Comparison of ENCODE assay signal across 1 cellular context in the genomic region with DNA sequence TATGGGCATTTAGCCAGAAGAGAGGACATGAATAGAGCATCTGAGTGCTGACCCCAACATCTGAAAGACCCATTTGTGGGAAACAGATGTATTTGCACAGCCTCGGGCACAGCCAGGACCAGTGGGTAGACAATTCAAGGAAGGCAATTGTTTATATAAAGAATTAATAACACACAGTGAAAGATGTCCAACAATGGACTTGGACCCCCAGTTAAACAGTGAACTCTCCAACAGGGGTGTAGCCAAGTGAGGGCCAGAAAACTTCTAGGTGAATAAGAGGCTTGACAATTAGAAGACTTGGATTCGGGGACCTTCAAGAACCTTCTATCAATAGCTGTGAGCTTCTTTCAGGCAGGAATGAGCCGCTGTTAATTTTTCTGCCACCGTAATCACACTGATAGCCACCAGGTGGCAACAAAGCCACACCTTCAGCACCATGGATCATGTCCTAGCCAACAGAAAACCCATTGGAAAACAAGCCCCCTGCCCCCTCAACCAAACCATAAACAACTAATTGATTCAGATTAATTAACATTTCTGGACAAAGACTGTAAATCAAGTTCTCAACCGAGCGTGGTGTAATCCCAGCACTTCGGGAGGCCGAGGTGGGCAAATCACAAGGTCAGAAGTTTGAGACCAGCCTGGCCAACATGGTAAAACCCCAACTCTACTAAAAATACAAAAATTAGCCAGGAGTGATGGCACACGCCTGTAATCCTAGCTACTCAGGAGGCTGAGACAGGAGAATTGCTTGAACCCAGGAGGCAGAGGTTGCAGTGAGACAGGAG.
TF ChIP-seq lines count a peak whose summit lies in the region.

No MANE protein-coding gene starts in this region.

TF ChIP-seq in HepG2, 621 proteins besides CTCF, POLR2A, EP300 and RAD21 (continued from another document):
- TF ChIP-seq, protein P1, sequence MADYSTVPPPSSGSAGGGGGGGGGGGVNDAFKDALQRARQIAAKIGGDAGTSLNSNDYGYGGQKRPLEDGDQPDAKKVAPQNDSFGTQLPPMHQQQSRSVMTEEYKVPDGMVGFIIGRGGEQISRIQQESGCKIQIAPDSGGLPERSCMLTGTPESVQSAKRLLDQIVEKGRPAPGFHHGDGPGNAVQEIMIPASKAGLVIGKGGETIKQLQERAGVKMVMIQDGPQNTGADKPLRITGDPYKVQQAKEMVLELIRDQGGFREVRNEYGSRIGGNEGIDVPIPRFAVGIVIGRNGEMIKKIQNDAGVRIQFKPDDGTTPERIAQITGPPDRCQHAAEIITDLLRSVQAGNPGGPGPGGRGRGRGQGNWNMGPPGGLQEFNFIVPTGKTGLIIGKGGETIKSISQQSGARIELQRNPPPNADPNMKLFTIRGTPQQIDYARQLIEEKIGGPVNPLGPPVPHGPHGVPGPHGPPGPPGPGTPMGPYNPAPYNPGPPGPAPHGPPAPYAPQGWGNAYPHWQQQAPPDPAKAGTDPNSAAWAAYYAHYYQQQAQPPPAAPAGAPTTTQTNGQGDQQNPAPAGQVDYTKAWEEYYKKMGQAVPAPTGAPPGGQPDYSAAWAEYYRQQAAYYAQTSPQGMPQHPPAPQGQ (CRISPR knock-in tag; IDR thresholded peaks at IDR 0.05; ENCODE audit: borderline replicate concordance) = 0 out of 2 replicates have a peak, but pooled peaks have one; percentile 33
- TF ChIP-seq UBTF (CRISPR knock-in tag; IDR thresholded peaks at IDR 0.05) = no peak
- no peak for TF ChIP-seq ZBTB42 (CRISPR knock-in tag; IDR thresholded peaks at IDR 0.05)
- no peak for TF ChIP-seq ZNF33B (CRISPR knock-in tag; IDR thresholded peaks at IDR 0.05)
- TF ChIP-seq ONECUT2 (CRISPR knock-in tag; IDR thresholded peaks at IDR 0.05) = no peak
- no peak for TF ChIP-seq XBP1 (CRISPR knock-in tag; IDR thresholded peaks at IDR 0.05)
- no peak for TF ChIP-seq ZFY (CRISPR knock-in tag; IDR thresholded peaks at IDR 0.05)
- no peak for TF ChIP-seq CEBPB (IDR thresholded peaks at IDR 0.05; ENCODE audit: borderline replicate concordance, low read depth, low read length)
- TF ChIP-seq SP1 (IDR thresholded peaks at IDR 0.05) = no peak
- no peak for TF ChIP-seq SP1 (CRISPR knock-in tag; IDR thresholded peaks at IDR 0.05)
- no peak for TF ChIP-seq SKIL (CRISPR knock-in tag; IDR thresholded peaks at IDR 0.05; ENCODE audit: borderline replicate concordance)
- no peak for TF ChIP-seq ZNF546 (CRISPR knock-in tag; conservative IDR thresholded peaks at IDR 0.05)
- TF ChIP-seq ETV5 (CRISPR knock-in tag; IDR thresholded peaks at IDR 0.05; ENCODE audit: borderline replicate concordance) = no peak
- TF ChIP-seq IRF9 (CRISPR knock-in tag; IDR thresholded peaks at IDR 0.05; ENCODE audit: borderline replicate concordance) = no peak
- TF ChIP-seq AKAP8 (CRISPR knock-in tag; IDR thresholded peaks at IDR 0.05) = no peak
- peak; percentile 54; the same call in 1 of the 2 replicates for TF ChIP-seq YEATS2 (CRISPR knock-in tag; IDR thresholded peaks at IDR 0.05; ENCODE audit: borderline replicate concordance)
- no peak for TF ChIP-seq TBL1XR1 (IDR thresholded peaks at IDR 0.05; ENCODE audit: borderline replicate concordance, low read length, partially characterized antibody)
- 0 out of 2 replicates have a peak, but pooled peaks have one; percentile 36 for TF ChIP-seq ZSCAN21 (CRISPR knock-in tag; IDR thresholded peaks at IDR 0.05; ENCODE audit: borderline replicate concordance)
- TF ChIP-seq, protein P2, sequence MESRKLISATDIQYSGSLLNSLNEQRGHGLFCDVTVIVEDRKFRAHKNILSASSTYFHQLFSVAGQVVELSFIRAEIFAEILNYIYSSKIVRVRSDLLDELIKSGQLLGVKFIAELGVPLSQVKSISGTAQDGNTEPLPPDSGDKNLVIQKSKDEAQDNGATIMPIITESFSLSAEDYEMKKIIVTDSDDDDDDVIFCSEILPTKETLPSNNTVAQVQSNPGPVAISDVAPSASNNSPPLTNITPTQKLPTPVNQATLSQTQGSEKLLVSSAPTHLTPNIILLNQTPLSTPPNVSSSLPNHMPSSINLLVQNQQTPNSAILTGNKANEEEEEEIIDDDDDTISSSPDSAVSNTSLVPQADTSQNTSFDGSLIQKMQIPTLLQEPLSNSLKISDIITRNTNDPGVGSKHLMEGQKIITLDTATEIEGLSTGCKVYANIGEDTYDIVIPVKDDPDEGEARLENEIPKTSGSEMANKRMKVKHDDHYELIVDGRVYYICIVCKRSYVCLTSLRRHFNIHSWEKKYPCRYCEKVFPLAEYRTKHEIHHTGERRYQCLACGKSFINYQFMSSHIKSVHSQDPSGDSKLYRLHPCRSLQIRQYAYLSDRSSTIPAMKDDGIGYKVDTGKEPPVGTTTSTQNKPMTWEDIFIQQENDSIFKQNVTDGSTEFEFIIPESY (CRISPR knock-in tag; IDR thresholded peaks at IDR 0.05) = no peak
- no peak for TF ChIP-seq FOXA1 (IDR thresholded peaks at IDR 0.05)
- no peak for TF ChIP-seq FOXA1 (CRISPR knock-in tag; IDR thresholded peaks at IDR 0.05)
- TF ChIP-seq ZNF343 (CRISPR knock-in tag; IDR thresholded peaks at IDR 0.05) = no peak
- TF ChIP-seq, protein P3, sequence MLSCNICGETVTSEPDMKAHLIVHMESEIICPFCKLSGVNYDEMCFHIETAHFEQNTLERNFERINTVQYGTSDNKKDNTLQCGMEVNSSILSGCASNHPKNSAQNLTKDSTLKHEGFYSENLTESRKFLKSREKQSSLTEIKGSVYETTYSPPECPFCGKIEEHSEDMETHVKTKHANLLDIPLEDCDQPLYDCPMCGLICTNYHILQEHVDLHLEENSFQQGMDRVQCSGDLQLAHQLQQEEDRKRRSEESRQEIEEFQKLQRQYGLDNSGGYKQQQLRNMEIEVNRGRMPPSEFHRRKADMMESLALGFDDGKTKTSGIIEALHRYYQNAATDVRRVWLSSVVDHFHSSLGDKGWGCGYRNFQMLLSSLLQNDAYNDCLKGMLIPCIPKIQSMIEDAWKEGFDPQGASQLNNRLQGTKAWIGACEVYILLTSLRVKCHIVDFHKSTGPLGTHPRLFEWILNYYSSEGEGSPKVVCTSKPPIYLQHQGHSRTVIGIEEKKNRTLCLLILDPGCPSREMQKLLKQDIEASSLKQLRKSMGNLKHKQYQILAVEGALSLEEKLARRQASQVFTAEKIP (CRISPR knock-in tag; IDR thresholded peaks at IDR 0.05; ENCODE audit: borderline replicate concordance) = no peak
- no peak for TF ChIP-seq PHF8 (CRISPR knock-in tag; IDR thresholded peaks at IDR 0.05)
- TF ChIP-seq ZNF619 (CRISPR knock-in tag; IDR thresholded peaks at IDR 0.05) = no peak
- no peak for TF ChIP-seq ZNF10 (CRISPR knock-in tag; IDR thresholded peaks at IDR 0.05; ENCODE audit: borderline replicate concordance, low read depth)
- TF ChIP-seq ZNF556 (CRISPR knock-in tag; IDR thresholded peaks at IDR 0.05; ENCODE audit: borderline replicate concordance) = no peak
- no peak for TF ChIP-seq TEF (CRISPR knock-in tag; IDR thresholded peaks at IDR 0.05)
- TF ChIP-seq GATAD2A (CRISPR knock-in tag; IDR thresholded peaks at IDR 0.05) = no peak
- no peak for TF ChIP-seq NFIC (IDR thresholded peaks at IDR 0.05; ENCODE audit: low read length)
- no peak for TF ChIP-seq ZBTB38 (CRISPR knock-in tag; IDR thresholded peaks at IDR 0.05)
- no peak; the same call in 1 of the 2 replicates for TF ChIP-seq ZNF431 (CRISPR knock-in tag; IDR thresholded peaks at IDR 0.05; ENCODE audit: borderline replicate concordance, low read depth)
- peak; percentile 46; the same call in 1 of the 2 replicates for TF ChIP-seq HNF1B (CRISPR knock-in tag; IDR thresholded peaks at IDR 0.05)
- TF ChIP-seq ZNF572 (CRISPR knock-in tag; IDR thresholded peaks at IDR 0.05) = 0 out of 2 replicates have a peak, but pooled peaks have one; percentile 38
- TF ChIP-seq HCFC1 (IDR thresholded peaks at IDR 0.05; ENCODE audit: low read depth, low read length) = no peak
- no peak for TF ChIP-seq HOXD1 (CRISPR knock-in tag; IDR thresholded peaks at IDR 0.05)
- TF ChIP-seq NKX3-1 (CRISPR knock-in tag; IDR thresholded peaks at IDR 0.05) = no peak
- TF ChIP-seq TRAFD1 (CRISPR knock-in tag; IDR thresholded peaks at IDR 0.05; ENCODE audit: borderline replicate concordance) = 0 out of 2 replicates have a peak, but pooled peaks have one; percentile 73
- TF ChIP-seq ZMYM2 (CRISPR knock-in tag; IDR thresholded peaks at IDR 0.05) = no peak
- no peak for TF ChIP-seq ZNF543 (CRISPR knock-in tag; IDR thresholded peaks at IDR 0.05)
- TF ChIP-seq ZNF256 (CRISPR knock-in tag; conservative IDR thresholded peaks at IDR 0.05) = no peak
- no peak for TF ChIP-seq ZNF484 (CRISPR knock-in tag; IDR thresholded peaks at IDR 0.05; ENCODE audit: borderline replicate concordance, low read depth)
- TF ChIP-seq, protein P4, sequence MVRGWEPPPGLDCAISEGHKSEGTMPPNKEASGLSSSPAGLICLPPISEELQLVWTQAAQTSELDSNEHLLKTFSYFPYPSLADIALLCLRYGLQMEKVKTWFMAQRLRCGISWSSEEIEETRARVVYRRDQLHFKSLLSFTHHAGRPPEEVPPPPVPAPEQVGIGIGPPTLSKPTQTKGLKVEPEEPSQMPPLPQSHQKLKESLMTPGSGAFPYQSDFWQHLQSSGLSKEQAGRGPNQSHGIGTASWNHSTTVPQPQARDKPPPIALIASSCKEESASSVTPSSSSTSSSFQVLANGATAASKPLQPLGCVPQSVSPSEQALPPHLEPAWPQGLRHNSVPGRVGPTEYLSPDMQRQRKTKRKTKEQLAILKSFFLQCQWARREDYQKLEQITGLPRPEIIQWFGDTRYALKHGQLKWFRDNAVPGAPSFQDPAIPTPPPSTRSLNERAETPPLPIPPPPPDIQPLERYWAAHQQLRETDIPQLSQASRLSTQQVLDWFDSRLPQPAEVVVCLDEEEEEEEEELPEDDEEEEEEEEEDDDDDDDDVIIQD (CRISPR knock-in tag; IDR thresholded peaks at IDR 0.05; ENCODE audit: low read depth) = peak; percentile 61
- TF ChIP-seq RAD51 (IDR thresholded peaks at IDR 0.05; ENCODE audit: borderline replicate concordance) = no peak
